In the genomic region with DNA sequence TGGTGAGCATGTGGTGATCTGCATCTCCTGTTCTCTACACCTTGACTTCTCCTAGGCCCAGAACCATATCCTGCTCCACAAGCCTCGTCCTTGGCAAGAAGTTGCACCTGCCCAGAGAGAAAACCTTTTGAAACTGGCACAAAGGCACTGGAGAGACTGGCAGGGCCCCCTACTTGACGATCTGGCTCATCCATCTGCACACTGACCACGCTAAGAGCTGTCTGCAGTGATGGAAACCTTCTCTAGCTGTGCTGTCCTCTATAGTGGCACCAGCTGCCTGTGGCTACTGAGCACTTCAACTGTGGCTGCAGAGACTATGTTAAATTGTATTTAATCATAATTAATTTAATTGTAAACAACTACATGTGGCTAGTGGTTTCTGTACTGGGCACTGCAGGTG, we compare ENCODE assay signal across 14 cellular contexts. TPM values are rescaled to one million over a fixed set of nuclear protein-coding genes. Genes with fewer than 3 reads are reported as not detected.
DNase-seq lines count a peak whose midpoint lies in the region; ATAC-seq lines count a peak whose summit lies in the region.
"Had no signal": no experiment of that assay in that cellular context is flagged by ENCODE, and none has a peak within 500 bp of the region (broad histone marks: within the 10 kb centered on the region; RNA-seq: fewer than 3 reads in every experiment).

No MANE protein-coding gene starts in this region.

- H3K27ac Mint-ChIP-seq in activated CD4-positive, alpha-beta T cell treated with anti-CD3 and anti-CD28 coated beads for 36 hours: peak overlapping the region; percentile 66
- H3K27ac Mint-ChIP-seq in T-cell: peak overlapping the region; percentile 36 to 87

- no peak for DNase-seq in activated CD4-positive, alpha-beta T cell treated with anti-CD3 and anti-CD28 coated beads for 36 hours
- no peak for DNase-seq in activated CD4-positive, alpha-beta T cell treated with anti-CD3 and anti-CD28 coated beads, Interleukin-2, amount 50 U/mL, for 48 hours
- DNase-seq in NCI-H2029 (lab: John Stamatoyannopoulos, UW) (peak; percentile 31), T-cell (no peak), sciatic nerve (ENCODE audit: low spot score) (peak; percentile 34), GOT3 (lab: John Stamatoyannopoulos, UW) (no peak)
- DNase-seq: activated CD4-positive, CD25-positive, alpha-beta regulatory T cell treated with anti-CD3 and anti-CD28 coated beads, Interleukin-2, amount 50 U/mL, for 72 hours; activated T-cell treated with anti-CD3 and anti-CD28 coated beads, Interleukin-2, amount 50 U/mL, for 1 hour; DMS 273 treated with DMSO at 0.1 percent for 48 hours; erythroblast; midbrain; NCI-H187 treated with DMSO at 0.1 percent for 48 hours had no signal

- peaks cover 19% of the 10 kb centered on the region for H3K4me1 Mint-ChIP-seq in activated CD4-positive, alpha-beta T cell treated with anti-CD3 and anti-CD28 coated beads for 36 hours
- peaks cover 10 to 17% (median 15%) of the 10 kb centered on the region in 3 donors for H3K4me1 Mint-ChIP-seq in T-cell

- ATAC-seq in activated CD4-positive, alpha-beta T cell treated with anti-CD3 and anti-CD28 coated beads for 36 hours: no peak
- ATAC-seq in T-cell (replicated peaks in 1 of 4) (no peak), sciatic nerve (no peak), HG02938 (IDR thresholded peaks at IDR 0.05; ENCODE audit: unreplicated experiment) (no peak), GM18519 (IDR thresholded peaks at IDR 0.05; ENCODE audit: low FRiP score, unreplicated experiment) (no peak)

- H3K4me3 Mint-ChIP-seq in activated CD4-positive, alpha-beta T cell treated with anti-CD3 and anti-CD28 coated beads for 36 hours: no peak overlapping the region
- H3K4me3 Mint-ChIP-seq in T-cell: no peak overlapping the region

- H3K9me3 Mint-ChIP-seq in activated CD4-positive, alpha-beta T cell treated with anti-CD3 and anti-CD28 coated beads for 36 hours (ENCODE audit: low read depth): no peaks in the 10 kb centered on the region
- H3K9me3 Mint-ChIP-seq in T-cell: no peaks in the 10 kb centered on the region

- no peaks in the 10 kb centered on the region for H3K27me3 Mint-ChIP-seq in activated CD4-positive, alpha-beta T cell treated with anti-CD3 and anti-CD28 coated beads for 36 hours
- no peaks in the 10 kb centered on the region for H3K27me3 Mint-ChIP-seq in T-cell

- intact Hi-C loops in activated CD4-positive, alpha-beta T cell treated with anti-CD3 and anti-CD28 coated beads for 36 hours (cut with DNase I, micrococcal nuclease): no loop called here
- intact Hi-C loops in sciatic nerve (cut with DNase I): no loop called here

- CTCF ChIA-PET in activated CD4-positive, alpha-beta T cell treated with anti-CD3 and anti-CD28 coated beads for 36 hours (lab: Charles Lee): interaction anchor here (1.4 kb wide), 1 partner anchor 33 kb away, joined by 3 read pairs; no protein-coding TSS in a partner anchor
- CTCF ChIA-PET in T-cell (lab: Charles Lee): no interaction called here

- POLR2A ChIA-PET in activated CD4-positive, alpha-beta T cell treated with anti-CD3 and anti-CD28 coated beads for 36 hours (lab: Charles Lee): no interaction called here
- POLR2A ChIA-PET in T-cell (lab: Charles Lee): interaction anchor here in 1 of 2 donors (0.6 kb wide), 1 partner anchor 78 kb away, joined by 3 read pairs; no protein-coding TSS in a partner anchor

- H3K36me3 Mint-ChIP-seq in activated CD4-positive, alpha-beta T cell treated with anti-CD3 and anti-CD28 coated beads for 36 hours (ENCODE audit: low read depth): no peaks in the 10 kb centered on the region
- no peaks in the 10 kb centered on the region for H3K36me3 Mint-ChIP-seq in T-cell

RNA-seq across cellular contexts. Expression of gene SRP14, which starts 26.2 kb away (rescaled TPM):
- total RNA-seq in activated CD4-positive, alpha-beta T cell treated with anti-CD3 and anti-CD28 coated beads for 36 hours: 100 to 1,000 TPM; 124 to 157 TPM
- total RNA-seq in T-cell (100 to 1,000 TPM; 115 to 128 (median 119) TPM), sciatic nerve (150 TPM)

RNA-seq across cellular contexts. Expression of gene BMF, which starts 43.5 kb away (rescaled TPM):
- 1 to 10 TPM; 7.6 to 8.4 TPM for total RNA-seq in activated CD4-positive, alpha-beta T cell treated with anti-CD3 and anti-CD28 coated beads for 36 hours
- total RNA-seq in T-cell: 10 to 100 TPM in 3 of 5 donors, 1 to 10 TPM in 2; 6.6 to 46.7 (median 42.4) TPM
- total RNA-seq in sciatic nerve: 15.0 TPM

Comparison
In these comparisons a context has a peak if more than half of its experiments do, and no peak if none do; other contexts are left out.
1. DNase-seq: peak in NCI-H2029 (single experiment) and sciatic nerve (single experiment); none in activated CD4-positive, alpha-beta T cell treated with anti-CD3 and anti-CD28 coated beads for 36 hours (single experiment), activated CD4-positive, alpha-beta T cell treated with anti-CD3 and anti-CD28 coated beads, Interleukin-2, amount 50 U/mL, for 48 hours (0 of 2), T-cell (0 of 34) and GOT3 (single experiment).